ENCODE assay signal across 8 cellular contexts in genomic region chr3:50502584-50503423, GRCh38. TPM values are rescaled to one million over a fixed set of nuclear protein-coding genes. Genes with fewer than 3 reads are reported as not detected.
DNase-seq lines count a peak whose midpoint lies in the region; ATAC-seq and TF ChIP-seq lines count a peak whose summit lies in the region.

No MANE protein-coding gene starts in this region.

- H3K27ac ChIP-seq in CD4-positive, CD25-positive, alpha-beta regulatory T cell (ENCODE audit: insufficient read depth, low read length, poor library complexity, severe bottlenecking) = no peak overlapping the region
- H3K27ac ChIP-seq in effector memory CD4-positive, alpha-beta T cell (ENCODE audit: insufficient read depth, low read length, poor library complexity, severe bottlenecking) = no peak overlapping the region

- H3K9me3 Mint-ChIP-seq in CD4-positive, CD25-positive, alpha-beta regulatory T cell = peaks cover 0 to 2% (median 0%) of the 10 kb centered on the region in 7 donors
- no peaks in the 10 kb centered on the region for H3K9me3 Mint-ChIP-seq in neural crest cell

- DNase-seq in CD4-positive, CD25-positive, alpha-beta regulatory T cell = no peak
- no peak for DNase-seq in LNCaP clone FGC (ENCODE audit: low read depth)
- no peak for DNase-seq in effector memory CD4-positive, alpha-beta T cell
- DNase-seq in neural crest cell (ENCODE audit: low read depth, low spot score) = peak; percentile 29
- no peak for DNase-seq in pons (ENCODE audit: low spot score)
- DNase-seq in KBM-7 = no peak

- peaks cover 0 to 11% (median 4%) of the 10 kb centered on the region in 4 donors for H3K4me1 Mint-ChIP-seq in CD4-positive, CD25-positive, alpha-beta regulatory T cell
- H3K4me1 Mint-ChIP-seq in neural crest cell = peaks cover 6% of the 10 kb centered on the region

- peak; percentile 14 to 15 for ATAC-seq in CD4-positive, CD25-positive, alpha-beta regulatory T cell (ENCODE audit: low read depth in 2 of 2)
- ATAC-seq in HG03342 (IDR thresholded peaks at IDR 0.05; ENCODE audit: unreplicated experiment) (no peak), HG02798 (IDR thresholded peaks at IDR 0.05; ENCODE audit: poor library complexity, unreplicated experiment) (no peak)

- no peak overlapping the region for H3K27ac Mint-ChIP-seq in CD4-positive, CD25-positive, alpha-beta regulatory T cell
- H3K27ac Mint-ChIP-seq in neural crest cell (ENCODE audit: unreplicated experiment) = no peak overlapping the region

- TF ChIP-seq CTCF in LNCaP clone FGC (IDR thresholded peaks at IDR 0.05; ENCODE audit: control insufficient read depth, extremely low read depth, insufficient read depth) (no peak), neural crest cell (conservative IDR thresholded peaks at IDR 0.05) (peak; percentile 15)

- no peaks in the 10 kb centered on the region for H3K36me3 Mint-ChIP-seq in CD4-positive, CD25-positive, alpha-beta regulatory T cell
- H3K36me3 Mint-ChIP-seq in neural crest cell (ENCODE audit: low read depth) = no peaks in the 10 kb centered on the region

- H3K4me3 Mint-ChIP-seq in CD4-positive, CD25-positive, alpha-beta regulatory T cell = peak overlapping the region in 3 of 4 donors; percentile 73 to 81 (median 77)
- peak overlapping the region; percentile 69 for H3K4me3 Mint-ChIP-seq in neural crest cell

- in situ Hi-C loops in KBM-7 (cut with MboI; ENCODE audit: low pct_unique_long_range_greater_than_20kb, low sequenced_read_pairs) = no loop called here

- no peaks in the 10 kb centered on the region for H3K27me3 ChIP-seq in CD4-positive, CD25-positive, alpha-beta regulatory T cell (ENCODE audit: control insufficient read depth, insufficient read depth, low read length)
- H3K27me3 ChIP-seq in effector memory CD4-positive, alpha-beta T cell (replicated peaks; ENCODE audit: control insufficient read depth, insufficient read depth, low read length, poor library complexity, severe bottlenecking) = no peaks in the 10 kb centered on the region

- H3K36me3 ChIP-seq in CD4-positive, CD25-positive, alpha-beta regulatory T cell (ENCODE audit: control insufficient read depth, insufficient read depth, low read length) = no peaks in the 10 kb centered on the region
- no peaks in the 10 kb centered on the region for H3K36me3 ChIP-seq in effector memory CD4-positive, alpha-beta T cell (ENCODE audit: control insufficient read depth, insufficient read depth, low read length)

- peaks cover 6% of the 10 kb centered on the region for H3K4me1 ChIP-seq in CD4-positive, CD25-positive, alpha-beta regulatory T cell (ENCODE audit: control insufficient read depth, insufficient read depth, low read length, poor library complexity, severe bottlenecking)
- peaks cover 8% of the 10 kb centered on the region for H3K4me1 ChIP-seq in effector memory CD4-positive, alpha-beta T cell (ENCODE audit: control insufficient read depth, insufficient read depth, low read length, poor library complexity, severe bottlenecking)

- H3K4me3 ChIP-seq in CD4-positive, CD25-positive, alpha-beta regulatory T cell (ENCODE audit: low read depth, low read length) = no peak overlapping the region
- H3K4me3 ChIP-seq in LNCaP clone FGC (ENCODE audit: low read depth, low read length) = peak overlapping the region; percentile 52
- peak overlapping the region; percentile 56 for H3K4me3 ChIP-seq in effector memory CD4-positive, alpha-beta T cell (ENCODE audit: insufficient read depth, low read depth, low read length, poor library complexity, severe bottlenecking)

- H3K27me3 Mint-ChIP-seq in CD4-positive, CD25-positive, alpha-beta regulatory T cell = peaks cover 43% of the 10 kb centered on the region
- peaks cover 47% of the 10 kb centered on the region for H3K27me3 Mint-ChIP-seq in neural crest cell (ENCODE audit: low read depth)

- no peaks in the 10 kb centered on the region for H3K9me3 ChIP-seq in CD4-positive, CD25-positive, alpha-beta regulatory T cell (ENCODE audit: control insufficient read depth in 2 of 2, low read length in 2 of 2)
- H3K9me3 ChIP-seq in effector memory CD4-positive, alpha-beta T cell (ENCODE audit: control insufficient read depth, low read length) = no peaks in the 10 kb centered on the region

RNA-seq across cellular contexts. Expression of gene CACNA2D2, which starts 0.6 kb away (rescaled TPM):
- total RNA-seq in CD4-positive, CD25-positive, alpha-beta regulatory T cell = 1.2 TPM
- polyA plus RNA-seq in CD4-positive, CD25-positive, alpha-beta regulatory T cell = under 1 TPM; 0.24 to 0.52 (median 0.28) TPM
- total RNA-seq in neural crest cell = 8.7 and 9.3 TPM in 2 replicates

Comparison
In these comparisons a context has a peak if more than half of its experiments do, and no peak if none do; other contexts are left out.
1. ATAC-seq: peak in CD4-positive, CD25-positive, alpha-beta regulatory T cell (2 of 2); none in HG03342 (single experiment) and HG02798 (single experiment).